Comparison of ENCODE assay signal across 31 cellular contexts in the genomic region with DNA sequence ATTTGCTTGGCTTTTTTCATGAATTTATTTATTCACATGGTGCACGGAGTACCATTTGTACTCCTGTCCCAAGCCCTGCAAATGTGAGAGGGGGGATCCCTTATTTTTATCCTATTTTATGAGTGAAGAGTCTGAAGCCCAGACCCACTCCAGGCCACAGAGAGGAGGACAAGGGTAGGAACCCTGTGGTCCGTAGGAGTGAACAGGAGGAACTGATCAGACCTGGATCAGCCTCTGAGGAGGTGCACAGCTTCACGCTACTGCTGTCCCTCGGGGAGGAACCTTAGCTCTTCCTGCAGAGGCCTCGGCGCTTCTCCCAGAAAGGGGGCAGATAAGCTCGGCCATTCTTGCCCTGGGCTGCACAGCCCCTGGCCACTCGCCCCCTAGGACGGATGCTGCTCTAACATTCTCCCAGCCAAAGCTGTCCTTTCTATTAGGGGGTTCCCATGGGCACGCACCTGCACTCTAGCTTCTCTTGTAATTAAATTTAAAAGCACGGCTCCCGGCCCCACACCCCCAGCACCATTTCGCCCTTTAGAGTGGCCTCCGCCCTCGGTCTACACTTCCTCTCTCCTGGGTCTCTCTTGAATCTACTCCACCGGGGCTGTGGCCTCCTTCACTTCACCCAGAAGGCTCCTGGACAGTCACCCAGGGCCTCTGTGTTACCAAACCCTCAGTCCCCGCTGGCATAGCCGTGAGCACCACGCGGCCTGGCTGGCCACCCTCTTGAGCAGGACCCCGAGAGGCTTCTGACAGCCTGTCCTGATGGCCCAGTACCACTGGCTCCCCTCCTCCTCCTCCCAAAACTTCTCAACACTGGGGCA. TPM values are rescaled to one million over a fixed set of nuclear protein-coding genes. Genes with fewer than 3 reads are reported as not detected.
DNase-seq lines count a peak whose midpoint lies in the region; ATAC-seq, FAIRE-seq and TF ChIP-seq lines count a peak whose summit lies in the region.
"Had no signal": no experiment of that assay in that cellular context is flagged by ENCODE, and none has a peak within 500 bp of the region (broad histone marks: within the 10 kb centered on the region; RNA-seq: fewer than 3 reads in every experiment).

No MANE protein-coding gene starts in this region.

- 91% methylated on average over 21 of the region's 21 CpGs for WGBS in esophagus muscularis mucosa

- FAIRE-seq in frontal cortex (lab: Jason Lieb, UNC) = no peak
- FAIRE-seq: bronchial epithelial cell had no signal

- ATAC-seq in stimulated activated naive CD8-positive, alpha-beta T cell treated with anti-CD3 and anti-CD28 coated beads, Interleukin-15, amount 100 ng/mL, for 72 hours = peak; percentile 16
- ATAC-seq in stimulated activated naive CD8-positive, alpha-beta T cell treated with anti-CD3 and anti-CD28 coated beads, Interleukin-15, Interleukin-2, amounts not matched to agents 100 U/mL and 50 U/mL, for 24 hours = no peak
- peak in 1 of 3 donors; percentile 30 for ATAC-seq in natural killer cell
- ATAC-seq: activated naive CD4-positive, alpha-beta T cell treated with anti-CD3 and anti-CD28 coated beads, Interleukin-2, amount 50 U/mL, for 72 hours; HCT116 had no signal

- H3K36me3 ChIP-seq in esophagus muscularis mucosa = no peaks in the 10 kb centered on the region
- H3K36me3 ChIP-seq: BE2C, esophagus squamous epithelium, SJCRH30, stomach had no signal

- no peaks in the 10 kb centered on the region for H3K27me3 ChIP-seq in esophagus muscularis mucosa
- H3K27me3 ChIP-seq: BE2C, esophagus squamous epithelium, SJCRH30, stomach had no signal

- no peak for TF ChIP-seq EP300 in esophagus muscularis mucosa (IDR thresholded peaks at IDR 0.05)

- peaks cover 9% of the 10 kb centered on the region for H3K4me1 Mint-ChIP-seq in stimulated activated naive CD8-positive, alpha-beta T cell treated with anti-CD3 and anti-CD28 coated beads, Interleukin-15, amount 100 ng/mL, for 72 hours
- H3K4me1 Mint-ChIP-seq in natural killer cell = peaks cover 0 to 16% of the 10 kb centered on the region in 2 donors
- H3K4me1 Mint-ChIP-seq in glutamatergic neuron (ENCODE audit: low read depth, unreplicated experiment) = peaks cover 26% of the 10 kb centered on the region

- peak overlapping the region in 1 of 2 donors; percentile 72 for H3K27ac Mint-ChIP-seq in stimulated activated naive CD8-positive, alpha-beta T cell treated with anti-CD3 and anti-CD28 coated beads, Interleukin-15, amount 100 ng/mL, for 72 hours
- H3K27ac Mint-ChIP-seq in natural killer cell (peak overlapping the region; percentile 16 to 79), glutamatergic neuron (ENCODE audit: unreplicated experiment) (no peak overlapping the region)
- H3K27ac Mint-ChIP-seq: activated B cell treated with CpG ODN at 0.5 μM for 24 hours, type B pancreatic cell had no signal

- H3K4me1 ChIP-seq in esophagus muscularis mucosa = peaks cover 41 to 59% (median 50%) of the 10 kb centered on the region in 4 donors
- H3K4me1 ChIP-seq: BE2C had no signal

- H3K27ac ChIP-seq in esophagus muscularis mucosa (replicated peaks in 1 of 4) = peak overlapping the region; percentile 21 to 50 (median 36)
- H3K27ac ChIP-seq: esophagus squamous epithelium, SJCRH30 had no signal

- no peaks in the 10 kb centered on the region for H3K9me3 ChIP-seq in esophagus muscularis mucosa
- H3K9me3 ChIP-seq: BE2C, esophagus squamous epithelium, SJCRH30, stomach had no signal

- H3K9me3 Mint-ChIP-seq in stimulated activated naive CD8-positive, alpha-beta T cell treated with anti-CD3 and anti-CD28 coated beads, Interleukin-15, amount 100 ng/mL, for 72 hours = no peaks in the 10 kb centered on the region
- H3K9me3 Mint-ChIP-seq in natural killer cell (no peaks in the 10 kb centered on the region), glutamatergic neuron (ENCODE audit: unreplicated experiment) (no peaks in the 10 kb centered on the region)
- H3K9me3 Mint-ChIP-seq: activated B cell treated with CpG ODN at 0.5 μM for 24 hours; activated naive CD4-positive, alpha-beta T cell treated with anti-CD3 and anti-CD28 coated beads, Interleukin-2, amount 50 U/mL, for 72 hours; neural crest cell; type B pancreatic cell had no signal

- H3K4me3 Mint-ChIP-seq in stimulated activated naive CD8-positive, alpha-beta T cell treated with anti-CD3 and anti-CD28 coated beads, Interleukin-15, amount 100 ng/mL, for 72 hours = no peak overlapping the region
- no peak overlapping the region for H3K4me3 Mint-ChIP-seq in natural killer cell
- H3K4me3 Mint-ChIP-seq in glutamatergic neuron (ENCODE audit: unreplicated experiment) = no peak overlapping the region
- H3K4me3 Mint-ChIP-seq: activated B cell treated with CpG ODN at 0.5 μM for 24 hours, neural crest cell, type B pancreatic cell had no signal

- DNase-seq in stimulated activated naive CD8-positive, alpha-beta T cell treated with anti-CD3 and anti-CD28 coated beads, Interleukin-15, amount 100 ng/mL, for 72 hours = no peak
- DNase-seq in stimulated activated naive CD8-positive, alpha-beta T cell treated with anti-CD3 and anti-CD28 coated beads, Interleukin-15, Interleukin-2, amounts not matched to agents 100 U/mL and 50 U/mL, for 24 hours = no peak
- DNase-seq in esophagus muscularis mucosa (ENCODE audit: extremely low spot score) (no peak), natural killer cell (no peak), glutamatergic neuron (no peak), frontal cortex (ENCODE audit: low spot score in 2 of 2) (no peak), AG08395 (ENCODE audit: low spot score) (no peak), cerebellum (ENCODE audit: low spot score) (no peak)
- DNase-seq: activated B cell treated with CpG ODN at 0.5 μM for 24 hours; activated CD4-positive, alpha-beta T cell treated with anti-CD3 and anti-CD28 coated beads, Interleukin-2, amount 50 U/mL, for 4 hours; activated CD8-positive, alpha-beta memory T cell treated with anti-CD3 and anti-CD28 coated beads, Interleukin-2, amount 50 U/mL, for 4 hours; BE2C; cortex of kidney; DMS79 treated with DMSO at 0.1 percent for 48 hours; esophagus squamous epithelium; foreskin melanocyte; GF-D8; hypothalamus; NCI-H1417 treated with DMSO at 0.1 percent for 48 hours; NCI-H2081; NCI-H2227 treated with DMSO at 0.1 percent for 48 hours; stomach had no signal

- TF ChIP-seq POLR2A in esophagus muscularis mucosa (IDR thresholded peaks at IDR 0.05; ENCODE audit: low read depth) = no peak

- H3K36me3 Mint-ChIP-seq in natural killer cell (no peaks in the 10 kb centered on the region), glutamatergic neuron (ENCODE audit: unreplicated experiment) (no peaks in the 10 kb centered on the region)
- H3K36me3 Mint-ChIP-seq: activated naive CD4-positive, alpha-beta T cell treated with anti-CD3 and anti-CD28 coated beads, Interleukin-2, amount 50 U/mL, for 72 hours; type B pancreatic cell had no signal

- no peak overlapping the region for H3K4me3 ChIP-seq in esophagus muscularis mucosa
- H3K4me3 ChIP-seq: esophagus squamous epithelium, SJCRH30, stomach had no signal

- intact Hi-C loops in esophagus muscularis mucosa (cut with DNase I) = no loop called here
- intact Hi-C loops in natural killer cell (cut with micrococcal nuclease) = no loop called here

- TF ChIP-seq CTCF in esophagus muscularis mucosa (IDR thresholded peaks at IDR 0.05) (no peak), natural killer cell (IDR thresholded peaks at IDR 0.05) (no peak), glutamatergic neuron (IDR thresholded peaks at IDR 0.05; ENCODE audit: partially characterized antibody, unreplicated experiment) (no peak)

- H3K27me3 Mint-ChIP-seq in stimulated activated naive CD8-positive, alpha-beta T cell treated with anti-CD3 and anti-CD28 coated beads, Interleukin-15, amount 100 ng/mL, for 72 hours = no peaks in the 10 kb centered on the region
- H3K27me3 Mint-ChIP-seq in natural killer cell (ENCODE audit: low read depth in 2 of 2) (no peaks in the 10 kb centered on the region), glutamatergic neuron (ENCODE audit: unreplicated experiment) (peaks cover 5% of the 10 kb centered on the region)
- H3K27me3 Mint-ChIP-seq: activated B cell treated with CpG ODN at 0.5 μM for 24 hours had no signal

RNA-seq across cellular contexts. Expression of a gene that starts 6.5 kb away (rescaled TPM):
- total RNA-seq in esophagus muscularis mucosa (1 to 10 TPM in 2 of 4 donors, under 1 TPM in 2; 0.83 to 3.7 (median 1.4) TPM), natural killer cell (not detected), glutamatergic neuron (ENCODE audit: unreplicated experiment) (not detected), frontal cortex (0.41 TPM), cerebellum (0.36 TPM)
- total RNA-seq: activated B cell treated with CpG ODN at 0.5 μM for 24 hours, neural crest cell had no signal

RNA-seq across cellular contexts. Expression of a gene that starts 30.3 kb away (rescaled TPM):
- total RNA-seq in esophagus muscularis mucosa = 100 to 1,000 TPM; 142 to 213 (median 191) TPM
- 100 to 1,000 TPM; 163 to 207 (median 188) TPM for total RNA-seq in natural killer cell
- 112 TPM for total RNA-seq in glutamatergic neuron (ENCODE audit: unreplicated experiment)
- total RNA-seq in frontal cortex = 27.7 TPM
- 33.8 TPM for total RNA-seq in cerebellum

RNA-seq across cellular contexts. Expression of a gene that starts 30.7 kb away (rescaled TPM):
- total RNA-seq in esophagus muscularis mucosa (not detected), natural killer cell (not detected), glutamatergic neuron (ENCODE audit: unreplicated experiment) (not detected), frontal cortex (not detected), cerebellum (not detected)
- total RNA-seq: activated B cell treated with CpG ODN at 0.5 μM for 24 hours; activated naive CD4-positive, alpha-beta T cell treated with anti-CD3 and anti-CD28 coated beads, Interleukin-2, amount 50 U/mL, for 72 hours; bronchial epithelial cell; esophagus squamous epithelium; liver; mononuclear cell; neural crest cell; RPMI7951; SJCRH30; stomach had no signal
